Comparison of ENCODE assay signal across 22 cellular contexts in the genomic region with DNA sequence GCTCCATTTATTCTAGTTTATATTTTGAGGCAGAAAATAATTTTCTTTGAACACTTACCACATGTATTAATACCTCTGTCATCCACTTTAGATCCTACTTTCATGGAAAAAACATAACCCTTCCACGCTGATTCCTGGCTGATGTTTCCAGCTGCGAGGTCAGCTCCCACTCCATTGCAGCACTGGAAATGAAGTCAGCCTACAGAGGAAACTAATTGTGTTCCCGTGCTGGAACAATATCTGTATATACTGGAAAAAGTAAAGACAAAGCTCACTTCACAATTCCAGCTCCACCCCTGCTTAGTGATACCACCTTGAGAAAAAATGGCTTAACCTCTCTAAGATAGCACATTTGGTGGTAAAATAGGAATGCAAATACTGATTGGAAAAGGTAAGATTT.
"Had no signal": no experiment of that assay in that cellular context is flagged by ENCODE, and none has a peak within 500 bp of the region (broad histone marks: within the 10 kb centered on the region; RNA-seq: fewer than 3 reads in every experiment).

No MANE protein-coding gene starts in this region.

- H3K4me1 Mint-ChIP-seq: activated naive CD4-positive, alpha-beta T cell treated with anti-CD3 and anti-CD28 coated beads, Interleukin-2, amount 10 ng/mL, durations not matched to agents 7 days and 5 days; naive B cell had no signal

- H3K36me3 Mint-ChIP-seq: type B pancreatic cell had no signal

- DNase-seq: activated CD4-positive, alpha-beta memory T cell treated with anti-CD3 and anti-CD28 coated beads for 36 hours; activated CD4-positive, alpha-beta T cell treated with anti-CD3 and anti-CD28 coated beads for 48 hours; activated effector memory CD4-positive, alpha-beta T cell treated with Interleukin-2 at 50 U/mL for 16 hours; activated naive CD4-positive, alpha-beta T cell treated with anti-CD3 and anti-CD28 coated beads, Interleukin-2, amount 10 ng/mL, durations not matched to agents 7 days and 5 days; activated T-cell treated with anti-CD3 and anti-CD28 coated beads, Interleukin-2, amount 50 U/mL, for 72 hours; amygdala; cerebellar nuclear complex; foreskin fibroblast; hippocampal formation; kidney glomerular epithelial cell; mesenchymal stem cell; naive B cell; occipital lobe; small intestine; stimulated activated CD4-positive, alpha-beta T cell treated with anti-CD3 and anti-CD28 coated beads, Interleukin-15, amount 100 ng/mL, for 24 hours; stimulated activated naive CD4-positive, alpha-beta T cell had no signal

- H3K27ac Mint-ChIP-seq: activated CD4-positive, alpha-beta memory T cell treated with anti-CD3 and anti-CD28 coated beads for 36 hours; activated naive CD4-positive, alpha-beta T cell treated with anti-CD3 and anti-CD28 coated beads, Interleukin-2, amount 10 ng/mL, durations not matched to agents 7 days and 5 days; activated T-cell treated with anti-CD3 and anti-CD28 coated beads, Interleukin-2, amount 50 U/mL, for 72 hours; naive B cell; progenitor cell of endocrine pancreas; type B pancreatic cell had no signal

- H3K27me3 ChIP-seq: vagina had no signal

- H3K4me1 ChIP-seq: vagina had no signal

- H3K4me3 ChIP-seq: coronary artery, thoracic aorta, vagina had no signal

- H3K27ac ChIP-seq: thoracic aorta, vagina had no signal

- H3K4me3 Mint-ChIP-seq: activated CD4-positive, alpha-beta memory T cell treated with anti-CD3 and anti-CD28 coated beads for 36 hours; activated naive CD4-positive, alpha-beta T cell treated with anti-CD3 and anti-CD28 coated beads, Interleukin-2, amount 10 ng/mL, durations not matched to agents 7 days and 5 days; activated T-cell treated with anti-CD3 and anti-CD28 coated beads, Interleukin-2, amount 50 U/mL, for 72 hours; naive B cell; neural crest cell; type B pancreatic cell had no signal

- H3K36me3 ChIP-seq: thoracic aorta, vagina had no signal

- H3K9me3 ChIP-seq: thoracic aorta, vagina had no signal

- ATAC-seq: activated T-cell treated with anti-CD3 and anti-CD28 coated beads, Interleukin-2, amount 50 U/mL, for 72 hours had no signal
